1 cellular context compared by ENCODE assay signal in the genomic region with DNA sequence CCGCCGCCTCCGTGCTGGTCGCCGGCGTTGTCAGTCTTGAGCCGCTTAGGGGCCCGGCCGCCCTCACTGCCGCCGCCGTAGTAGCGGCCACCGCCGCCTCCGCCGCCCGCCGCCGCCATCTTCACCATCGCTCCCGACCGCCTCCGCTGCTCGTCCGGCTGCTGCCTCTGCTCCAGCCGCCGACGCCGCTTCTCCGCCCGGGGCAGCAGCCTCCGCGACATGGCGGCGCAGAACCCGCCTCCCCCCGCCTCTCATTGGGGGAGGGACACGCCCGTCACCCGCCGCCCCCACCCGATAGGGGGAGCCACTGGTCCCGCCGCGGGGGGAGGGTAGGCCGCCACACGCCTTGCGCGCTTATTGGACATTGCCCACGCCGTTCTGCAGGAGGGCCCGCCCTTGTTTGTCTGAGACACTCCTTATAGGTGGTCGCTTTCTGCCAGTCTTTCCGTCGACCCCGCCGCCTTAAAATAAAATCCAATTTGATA.
TF ChIP-seq lines count a peak whose summit lies in the region.

A gene (minus strand): TSS at position 241 of the 485 bp plus-strand sequence. CDS start 20 bp downstream, at position 221.

TF ChIP-seq in HepG2, 621 proteins besides CTCF, POLR2A, EP300 and RAD21 (continued from another document and continues in another):
- TF ChIP-seq, protein P1, sequence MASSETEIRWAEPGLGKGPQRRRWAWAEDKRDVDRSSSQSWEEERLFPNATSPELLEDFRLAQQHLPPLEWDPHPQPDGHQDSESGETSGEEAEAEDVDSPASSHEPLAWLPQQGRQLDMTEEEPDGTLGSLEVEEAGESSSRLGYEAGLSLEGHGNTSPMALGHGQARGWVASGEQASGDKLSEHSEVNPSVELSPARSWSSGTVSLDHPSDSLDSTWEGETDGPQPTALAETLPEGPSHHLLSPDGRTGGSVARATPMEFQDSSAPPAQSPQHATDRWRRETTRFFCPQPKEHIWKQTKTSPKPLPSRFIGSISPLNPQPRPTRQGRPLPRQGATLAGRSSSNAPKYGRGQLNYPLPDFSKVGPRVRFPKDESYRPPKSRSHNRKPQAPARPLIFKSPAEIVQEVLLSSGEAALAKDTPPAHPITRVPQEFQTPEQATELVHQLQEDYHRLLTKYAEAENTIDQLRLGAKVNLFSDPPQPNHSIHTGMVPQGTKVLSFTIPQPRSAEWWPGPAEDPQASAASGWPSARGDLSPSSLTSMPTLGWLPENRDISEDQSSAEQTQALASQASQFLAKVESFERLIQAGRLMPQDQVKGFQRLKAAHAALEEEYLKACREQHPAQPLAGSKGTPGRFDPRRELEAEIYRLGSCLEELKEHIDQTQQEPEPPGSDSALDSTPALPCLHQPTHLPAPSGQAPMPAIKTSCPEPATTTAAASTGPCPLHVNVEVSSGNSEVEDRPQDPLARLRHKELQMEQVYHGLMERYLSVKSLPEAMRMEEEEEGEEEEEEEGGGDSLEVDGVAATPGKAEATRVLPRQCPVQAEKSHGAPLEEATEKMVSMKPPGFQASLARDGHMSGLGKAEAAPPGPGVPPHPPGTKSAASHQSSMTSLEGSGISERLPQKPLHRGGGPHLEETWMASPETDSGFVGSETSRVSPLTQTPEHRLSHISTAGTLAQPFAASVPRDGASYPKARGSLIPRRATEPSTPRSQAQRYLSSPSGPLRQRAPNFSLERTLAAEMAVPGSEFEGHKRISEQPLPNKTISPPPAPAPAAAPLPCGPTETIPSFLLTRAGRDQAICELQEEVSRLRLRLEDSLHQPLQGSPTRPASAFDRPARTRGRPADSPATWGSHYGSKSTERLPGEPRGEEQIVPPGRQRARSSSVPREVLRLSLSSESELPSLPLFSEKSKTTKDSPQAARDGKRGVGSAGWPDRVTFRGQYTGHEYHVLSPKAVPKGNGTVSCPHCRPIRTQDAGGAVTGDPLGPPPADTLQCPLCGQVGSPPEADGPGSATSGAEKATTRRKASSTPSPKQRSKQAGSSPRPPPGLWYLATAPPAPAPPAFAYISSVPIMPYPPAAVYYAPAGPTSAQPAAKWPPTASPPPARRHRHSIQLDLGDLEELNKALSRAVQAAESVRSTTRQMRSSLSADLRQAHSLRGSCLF (CRISPR knock-in tag; IDR thresholded peaks at IDR 0.05; ENCODE audit: borderline replicate concordance) = no peak
- TF ChIP-seq, protein P2, sequence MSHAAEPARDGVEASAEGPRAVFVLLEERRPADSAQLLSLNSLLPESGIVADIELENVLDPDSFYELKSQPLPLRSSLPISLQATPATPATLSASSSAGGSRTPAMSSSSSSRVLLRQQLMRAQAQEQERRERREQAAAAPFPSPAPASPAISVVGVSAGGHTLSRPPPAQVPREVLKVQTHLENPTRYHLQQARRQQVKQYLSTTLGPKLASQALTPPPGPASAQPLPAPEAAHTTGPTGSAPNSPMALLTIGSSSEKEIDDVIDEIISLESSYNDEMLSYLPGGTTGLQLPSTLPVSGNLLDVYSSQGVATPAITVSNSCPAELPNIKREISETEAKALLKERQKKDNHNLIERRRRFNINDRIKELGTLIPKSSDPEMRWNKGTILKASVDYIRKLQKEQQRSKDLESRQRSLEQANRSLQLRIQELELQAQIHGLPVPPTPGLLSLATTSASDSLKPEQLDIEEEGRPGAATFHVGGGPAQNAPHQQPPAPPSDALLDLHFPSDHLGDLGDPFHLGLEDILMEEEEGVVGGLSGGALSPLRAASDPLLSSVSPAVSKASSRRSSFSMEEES (CRISPR knock-in tag; IDR thresholded peaks at IDR 0.05) = peak; percentile 30; the same call in 1 of the 2 replicates
- TF ChIP-seq ZNF883 (CRISPR knock-in tag; IDR thresholded peaks at IDR 0.05; ENCODE audit: not compliant biosample characterization) (no peak), NONO (IDR thresholded peaks at IDR 0.05) (no peak), NONO (CRISPR knock-in tag; conservative IDR thresholded peaks at IDR 0.05) (peak; percentile 80), ZMAT3 (CRISPR knock-in tag; conservative IDR thresholded peaks at IDR 0.05) (0 out of 2 replicates have a peak, but pooled peaks have one; percentile 21), GABPB1 (CRISPR knock-in tag; IDR thresholded peaks at IDR 0.05) (peak; percentile 82), ZNF564 (CRISPR knock-in tag; IDR thresholded peaks at IDR 0.05) (0 out of 2 replicates have a peak, but pooled peaks have one; percentile 38), ZNF101 (CRISPR knock-in tag; IDR thresholded peaks at IDR 0.05; ENCODE audit: borderline replicate concordance, low read depth) (0 out of 2 replicates have a peak, but pooled peaks have one; percentile 73), ZNF781 (CRISPR knock-in tag; IDR thresholded peaks at IDR 0.05; ENCODE audit: borderline replicate concordance, not compliant biosample characterization) (no peak), ZNF670 (CRISPR knock-in tag; IDR thresholded peaks at IDR 0.05; ENCODE audit: borderline replicate concordance) (0 out of 2 replicates have a peak, but pooled peaks have one; percentile 49), HOXA5 (CRISPR knock-in tag; IDR thresholded peaks at IDR 0.05) (no peak), MAF1 (CRISPR knock-in tag; IDR thresholded peaks at IDR 0.05; ENCODE audit: borderline replicate concordance) (0 out of 2 replicates have a peak, but pooled peaks have one; percentile 20), RBFOX2 (IDR thresholded peaks at IDR 0.05; ENCODE audit: low read depth, low read length) (peak; percentile 98), NFIC (IDR thresholded peaks at IDR 0.05; ENCODE audit: low read length) (no peak), PRMT3 (CRISPR knock-in tag; IDR thresholded peaks at IDR 0.05; ENCODE audit: borderline replicate concordance, low read depth) (no peak), CREB1 (IDR thresholded peaks at IDR 0.05) (no peak), CREB1 (CRISPR knock-in tag; IDR thresholded peaks at IDR 0.05) (no peak)
- TF ChIP-seq, protein P3, sequence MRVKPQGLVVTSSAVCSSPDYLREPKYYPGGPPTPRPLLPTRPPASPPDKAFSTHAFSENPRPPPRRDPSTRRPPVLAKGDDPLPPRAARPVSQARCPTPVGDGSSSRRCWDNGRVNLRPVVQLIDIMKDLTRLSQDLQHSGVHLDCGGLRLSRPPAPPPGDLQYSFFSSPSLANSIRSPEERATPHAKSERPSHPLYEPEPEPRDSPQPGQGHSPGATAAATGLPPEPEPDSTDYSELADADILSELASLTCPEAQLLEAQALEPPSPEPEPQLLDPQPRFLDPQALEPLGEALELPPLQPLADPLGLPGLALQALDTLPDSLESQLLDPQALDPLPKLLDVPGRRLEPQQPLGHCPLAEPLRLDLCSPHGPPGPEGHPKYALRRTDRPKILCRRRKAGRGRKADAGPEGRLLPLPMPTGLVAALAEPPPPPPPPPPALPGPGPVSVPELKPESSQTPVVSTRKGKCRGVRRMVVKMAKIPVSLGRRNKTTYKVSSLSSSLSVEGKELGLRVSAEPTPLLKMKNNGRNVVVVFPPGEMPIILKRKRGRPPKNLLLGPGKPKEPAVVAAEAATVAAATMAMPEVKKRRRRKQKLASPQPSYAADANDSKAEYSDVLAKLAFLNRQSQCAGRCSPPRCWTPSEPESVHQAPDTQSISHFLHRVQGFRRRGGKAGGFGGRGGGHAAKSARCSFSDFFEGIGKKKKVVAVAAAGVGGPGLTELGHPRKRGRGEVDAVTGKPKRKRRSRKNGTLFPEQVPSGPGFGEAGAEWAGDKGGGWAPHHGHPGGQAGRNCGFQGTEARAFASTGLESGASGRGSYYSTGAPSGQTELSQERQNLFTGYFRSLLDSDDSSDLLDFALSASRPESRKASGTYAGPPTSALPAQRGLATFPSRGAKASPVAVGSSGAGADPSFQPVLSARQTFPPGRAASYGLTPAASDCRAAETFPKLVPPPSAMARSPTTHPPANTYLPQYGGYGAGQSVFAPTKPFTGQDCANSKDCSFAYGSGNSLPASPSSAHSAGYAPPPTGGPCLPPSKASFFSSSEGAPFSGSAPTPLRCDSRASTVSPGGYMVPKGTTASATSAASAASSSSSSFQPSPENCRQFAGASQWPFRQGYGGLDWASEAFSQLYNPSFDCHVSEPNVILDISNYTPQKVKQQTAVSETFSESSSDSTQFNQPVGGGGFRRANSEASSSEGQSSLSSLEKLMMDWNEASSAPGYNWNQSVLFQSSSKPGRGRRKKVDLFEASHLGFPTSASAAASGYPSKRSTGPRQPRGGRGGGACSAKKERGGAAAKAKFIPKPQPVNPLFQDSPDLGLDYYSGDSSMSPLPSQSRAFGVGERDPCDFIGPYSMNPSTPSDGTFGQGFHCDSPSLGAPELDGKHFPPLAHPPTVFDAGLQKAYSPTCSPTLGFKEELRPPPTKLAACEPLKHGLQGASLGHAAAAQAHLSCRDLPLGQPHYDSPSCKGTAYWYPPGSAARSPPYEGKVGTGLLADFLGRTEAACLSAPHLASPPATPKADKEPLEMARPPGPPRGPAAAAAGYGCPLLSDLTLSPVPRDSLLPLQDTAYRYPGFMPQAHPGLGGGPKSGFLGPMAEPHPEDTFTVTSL (CRISPR knock-in tag; IDR thresholded peaks at IDR 0.05; ENCODE audit: borderline replicate concordance) = 0 out of 2 replicates have a peak, but pooled peaks have one; percentile 38
- TF ChIP-seq, protein P4, sequence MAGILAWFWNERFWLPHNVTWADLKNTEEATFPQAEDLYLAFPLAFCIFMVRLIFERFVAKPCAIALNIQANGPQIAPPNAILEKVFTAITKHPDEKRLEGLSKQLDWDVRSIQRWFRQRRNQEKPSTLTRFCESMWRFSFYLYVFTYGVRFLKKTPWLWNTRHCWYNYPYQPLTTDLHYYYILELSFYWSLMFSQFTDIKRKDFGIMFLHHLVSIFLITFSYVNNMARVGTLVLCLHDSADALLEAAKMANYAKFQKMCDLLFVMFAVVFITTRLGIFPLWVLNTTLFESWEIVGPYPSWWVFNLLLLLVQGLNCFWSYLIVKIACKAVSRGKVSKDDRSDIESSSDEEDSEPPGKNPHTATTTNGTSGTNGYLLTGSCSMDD (CRISPR knock-in tag; IDR thresholded peaks at IDR 0.05) = no peak
- TF ChIP-seq, protein P5, sequence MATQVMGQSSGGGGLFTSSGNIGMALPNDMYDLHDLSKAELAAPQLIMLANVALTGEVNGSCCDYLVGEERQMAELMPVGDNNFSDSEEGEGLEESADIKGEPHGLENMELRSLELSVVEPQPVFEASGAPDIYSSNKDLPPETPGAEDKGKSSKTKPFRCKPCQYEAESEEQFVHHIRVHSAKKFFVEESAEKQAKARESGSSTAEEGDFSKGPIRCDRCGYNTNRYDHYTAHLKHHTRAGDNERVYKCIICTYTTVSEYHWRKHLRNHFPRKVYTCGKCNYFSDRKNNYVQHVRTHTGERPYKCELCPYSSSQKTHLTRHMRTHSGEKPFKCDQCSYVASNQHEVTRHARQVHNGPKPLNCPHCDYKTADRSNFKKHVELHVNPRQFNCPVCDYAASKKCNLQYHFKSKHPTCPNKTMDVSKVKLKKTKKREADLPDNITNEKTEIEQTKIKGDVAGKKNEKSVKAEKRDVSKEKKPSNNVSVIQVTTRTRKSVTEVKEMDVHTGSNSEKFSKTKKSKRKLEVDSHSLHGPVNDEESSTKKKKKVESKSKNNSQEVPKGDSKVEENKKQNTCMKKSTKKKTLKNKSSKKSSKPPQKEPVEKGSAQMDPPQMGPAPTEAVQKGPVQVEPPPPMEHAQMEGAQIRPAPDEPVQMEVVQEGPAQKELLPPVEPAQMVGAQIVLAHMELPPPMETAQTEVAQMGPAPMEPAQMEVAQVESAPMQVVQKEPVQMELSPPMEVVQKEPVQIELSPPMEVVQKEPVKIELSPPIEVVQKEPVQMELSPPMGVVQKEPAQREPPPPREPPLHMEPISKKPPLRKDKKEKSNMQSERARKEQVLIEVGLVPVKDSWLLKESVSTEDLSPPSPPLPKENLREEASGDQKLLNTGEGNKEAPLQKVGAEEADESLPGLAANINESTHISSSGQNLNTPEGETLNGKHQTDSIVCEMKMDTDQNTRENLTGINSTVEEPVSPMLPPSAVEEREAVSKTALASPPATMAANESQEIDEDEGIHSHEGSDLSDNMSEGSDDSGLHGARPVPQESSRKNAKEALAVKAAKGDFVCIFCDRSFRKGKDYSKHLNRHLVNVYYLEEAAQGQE (IDR thresholded peaks at IDR 0.05; ENCODE audit: borderline replicate concordance in 1 of 2, low read depth in 1 of 2, low read length in 2 of 2) = peak in 1 of 2 experiments; percentile 24; a peak in 1 of 4 replicates
- TF ChIP-seq, protein P6, sequence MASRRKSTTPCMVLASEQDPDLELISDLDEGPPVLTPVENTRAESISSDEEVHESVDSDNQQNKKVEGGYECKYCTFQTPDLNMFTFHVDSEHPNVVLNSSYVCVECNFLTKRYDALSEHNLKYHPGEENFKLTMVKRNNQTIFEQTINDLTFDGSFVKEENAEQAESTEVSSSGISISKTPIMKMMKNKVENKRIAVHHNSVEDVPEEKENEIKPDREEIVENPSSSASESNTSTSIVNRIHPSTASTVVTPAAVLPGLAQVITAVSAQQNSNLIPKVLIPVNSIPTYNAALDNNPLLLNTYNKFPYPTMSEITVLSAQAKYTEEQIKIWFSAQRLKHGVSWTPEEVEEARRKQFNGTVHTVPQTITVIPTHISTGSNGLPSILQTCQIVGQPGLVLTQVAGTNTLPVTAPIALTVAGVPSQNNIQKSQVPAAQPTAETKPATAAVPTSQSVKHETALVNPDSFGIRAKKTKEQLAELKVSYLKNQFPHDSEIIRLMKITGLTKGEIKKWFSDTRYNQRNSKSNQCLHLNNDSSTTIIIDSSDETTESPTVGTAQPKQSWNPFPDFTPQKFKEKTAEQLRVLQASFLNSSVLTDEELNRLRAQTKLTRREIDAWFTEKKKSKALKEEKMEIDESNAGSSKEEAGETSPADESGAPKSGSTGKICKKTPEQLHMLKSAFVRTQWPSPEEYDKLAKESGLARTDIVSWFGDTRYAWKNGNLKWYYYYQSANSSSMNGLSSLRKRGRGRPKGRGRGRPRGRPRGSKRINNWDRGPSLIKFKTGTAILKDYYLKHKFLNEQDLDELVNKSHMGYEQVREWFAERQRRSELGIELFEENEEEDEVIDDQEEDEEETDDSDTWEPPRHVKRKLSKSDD (CRISPR knock-in tag; IDR thresholded peaks at IDR 0.05; ENCODE audit: low read depth) = peak; percentile 75
- TF ChIP-seq, protein P7, sequence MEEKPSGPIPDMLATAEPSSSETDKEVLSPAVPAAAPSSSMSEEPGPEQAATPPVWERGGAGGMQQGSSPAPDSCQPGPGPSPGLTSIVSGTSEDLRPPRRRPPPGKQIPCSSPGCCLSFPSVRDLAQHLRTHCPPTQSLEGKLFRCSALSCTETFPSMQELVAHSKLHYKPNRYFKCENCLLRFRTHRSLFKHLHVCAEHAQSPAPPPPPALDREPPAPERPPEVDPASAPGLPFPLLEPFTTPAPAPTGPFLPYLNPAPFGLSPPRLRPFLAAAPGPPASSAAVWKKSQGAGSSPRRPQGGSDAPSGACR (CRISPR knock-in tag; IDR thresholded peaks at IDR 0.05) = peak; percentile 38; the same call in 1 of the 2 replicates
- TF ChIP-seq, protein P8, sequence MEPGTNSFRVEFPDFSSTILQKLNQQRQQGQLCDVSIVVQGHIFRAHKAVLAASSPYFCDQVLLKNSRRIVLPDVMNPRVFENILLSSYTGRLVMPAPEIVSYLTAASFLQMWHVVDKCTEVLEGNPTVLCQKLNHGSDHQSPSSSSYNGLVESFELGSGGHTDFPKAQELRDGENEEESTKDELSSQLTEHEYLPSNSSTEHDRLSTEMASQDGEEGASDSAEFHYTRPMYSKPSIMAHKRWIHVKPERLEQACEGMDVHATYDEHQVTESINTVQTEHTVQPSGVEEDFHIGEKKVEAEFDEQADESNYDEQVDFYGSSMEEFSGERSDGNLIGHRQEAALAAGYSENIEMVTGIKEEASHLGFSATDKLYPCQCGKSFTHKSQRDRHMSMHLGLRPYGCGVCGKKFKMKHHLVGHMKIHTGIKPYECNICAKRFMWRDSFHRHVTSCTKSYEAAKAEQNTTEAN (CRISPR knock-in tag; conservative IDR thresholded peaks at IDR 0.05) = no peak
